1 cellular context compared by ENCODE assay signal in genomic region chr6:157049126-157049525, GRCh38.
TF ChIP-seq lines count a peak whose summit lies in the region.

No MANE protein-coding gene starts in this region.

TF ChIP-seq in IMR-90, 13 proteins besides CTCF, POLR2A, EP300 and RAD21:
- no peak for TF ChIP-seq MAFK (IDR thresholded peaks at IDR 0.05; ENCODE audit: low read depth, low read length)
- TF ChIP-seq SMC3 (IDR thresholded peaks at IDR 0.05; ENCODE audit: low read depth, low read length): no peak
- TF ChIP-seq BHLHE40 (IDR thresholded peaks at IDR 0.05; ENCODE audit: low read depth, low read length): no peak
- TF ChIP-seq RCOR1 (IDR thresholded peaks at IDR 0.05; ENCODE audit: insufficient replicate concordance, low read length): no peak
- no peak for TF ChIP-seq FOS (IDR thresholded peaks at IDR 0.05; ENCODE audit: low read depth, low read length)
- TF ChIP-seq CEBPB (IDR thresholded peaks at IDR 0.05; ENCODE audit: low read depth, low read length): no peak
- no peak for TF ChIP-seq USF2 (IDR thresholded peaks at IDR 0.05; ENCODE audit: low read depth, low read length)
- TF ChIP-seq MXI1 (IDR thresholded peaks at IDR 0.05; ENCODE audit: borderline replicate concordance, low read depth, low read length): no peak
- TF ChIP-seq NFE2L2 (IDR thresholded peaks at IDR 0.05; ENCODE audit: low read depth, low read length): no peak
- TF ChIP-seq ELK1 (IDR thresholded peaks at IDR 0.05; ENCODE audit: borderline replicate concordance, low read depth, low read length): no peak
- TF ChIP-seq CHD1 (IDR thresholded peaks at IDR 0.05; ENCODE audit: low read depth, low read length): no peak
- no peak for TF ChIP-seq RFX5 (IDR thresholded peaks at IDR 0.05; ENCODE audit: low read depth, low read length)
- TF ChIP-seq MAZ (IDR thresholded peaks at IDR 0.05; ENCODE audit: borderline replicate concordance, low read depth, low read length): no peak
TF ChIP-seq in IMR-90: peak in this region for 0.
